ENCODE assay signal across 2 cellular contexts in genomic region chr3:191240432-191240831, GRCh38.
TF ChIP-seq lines count a peak whose summit lies in the region.

No MANE protein-coding gene starts in this region.

TF ChIP-seq in IMR-90, 13 proteins besides CTCF, POLR2A, EP300 and RAD21:
- TF ChIP-seq USF2 (IDR thresholded peaks at IDR 0.05; ENCODE audit: low read depth, low read length) (no peak), NFE2L2 (IDR thresholded peaks at IDR 0.05; ENCODE audit: low read depth, low read length) (no peak), RCOR1 (IDR thresholded peaks at IDR 0.05; ENCODE audit: insufficient replicate concordance, low read length) (no peak), MAZ (IDR thresholded peaks at IDR 0.05; ENCODE audit: borderline replicate concordance, low read depth, low read length) (no peak), RFX5 (IDR thresholded peaks at IDR 0.05; ENCODE audit: low read depth, low read length) (no peak), FOS (IDR thresholded peaks at IDR 0.05; ENCODE audit: low read depth, low read length) (no peak), MXI1 (IDR thresholded peaks at IDR 0.05; ENCODE audit: borderline replicate concordance, low read depth, low read length) (no peak), MAFK (IDR thresholded peaks at IDR 0.05; ENCODE audit: low read depth, low read length) (no peak), SMC3 (IDR thresholded peaks at IDR 0.05; ENCODE audit: low read depth, low read length) (no peak), CHD1 (IDR thresholded peaks at IDR 0.05; ENCODE audit: low read depth, low read length) (no peak), BHLHE40 (IDR thresholded peaks at IDR 0.05; ENCODE audit: low read depth, low read length) (no peak), CEBPB (IDR thresholded peaks at IDR 0.05; ENCODE audit: low read depth, low read length) (no peak), ELK1 (IDR thresholded peaks at IDR 0.05; ENCODE audit: borderline replicate concordance, low read depth, low read length) (no peak)
TF ChIP-seq in IMR-90: peak in this region for 0.

TF ChIP-seq in H1, 55 proteins besides CTCF, POLR2A, EP300 and RAD21:
- TF ChIP-seq EZH2 (IDR thresholded peaks at IDR 0.05; ENCODE audit: low read depth, low read length, severe bottlenecking) (no peak), SP1 (IDR thresholded peaks at IDR 0.05; ENCODE audit: low read depth, low read length) (no peak), RBBP5 (IDR thresholded peaks at IDR 0.05; ENCODE audit: borderline replicate concordance, low read depth, low read length) (no peak), CREB1 (IDR thresholded peaks at IDR 0.05) (no peak), BACH1 (IDR thresholded peaks at IDR 0.05; ENCODE audit: low read length) (no peak)
